Comparison of ENCODE assay signal across 1 cellular context in the genomic region with DNA sequence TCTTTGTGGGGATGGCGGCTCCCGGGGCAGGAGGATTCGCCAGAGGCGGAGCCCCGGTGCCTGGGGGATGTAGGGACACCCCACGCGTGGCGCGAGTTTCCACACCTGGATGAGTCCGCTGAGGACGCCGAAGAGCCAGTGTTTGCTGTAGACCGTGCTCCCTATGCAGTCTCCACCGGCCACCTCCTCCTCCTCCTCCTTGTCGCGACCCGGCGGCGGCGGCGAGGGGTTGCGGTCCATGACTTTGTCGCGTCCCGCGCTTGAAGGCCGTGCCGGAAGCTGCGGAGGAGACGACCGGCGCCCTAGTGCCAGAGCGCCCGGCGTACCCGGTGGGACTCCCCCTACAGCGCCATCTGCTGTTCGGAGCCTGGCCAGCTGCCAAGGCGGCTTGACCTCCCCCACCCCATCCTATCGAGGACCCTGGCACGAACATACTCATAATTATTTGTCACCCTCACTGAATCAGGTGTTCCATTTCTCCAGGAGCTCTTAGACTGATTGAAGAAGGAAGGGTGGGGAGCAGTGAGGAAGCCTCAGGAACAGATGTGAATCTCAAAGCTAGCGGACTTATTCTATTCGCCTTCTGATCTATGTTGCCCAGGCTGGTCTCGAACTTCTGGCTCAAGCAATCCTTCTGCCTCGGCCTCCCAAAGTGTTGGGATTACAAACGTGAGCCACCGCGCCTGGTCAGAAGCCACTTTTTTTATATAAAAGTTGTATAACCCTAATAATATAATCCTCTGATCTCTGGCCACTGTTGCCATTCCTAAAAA.
TF ChIP-seq lines count a peak whose summit lies in the region.

A gene with protein sequence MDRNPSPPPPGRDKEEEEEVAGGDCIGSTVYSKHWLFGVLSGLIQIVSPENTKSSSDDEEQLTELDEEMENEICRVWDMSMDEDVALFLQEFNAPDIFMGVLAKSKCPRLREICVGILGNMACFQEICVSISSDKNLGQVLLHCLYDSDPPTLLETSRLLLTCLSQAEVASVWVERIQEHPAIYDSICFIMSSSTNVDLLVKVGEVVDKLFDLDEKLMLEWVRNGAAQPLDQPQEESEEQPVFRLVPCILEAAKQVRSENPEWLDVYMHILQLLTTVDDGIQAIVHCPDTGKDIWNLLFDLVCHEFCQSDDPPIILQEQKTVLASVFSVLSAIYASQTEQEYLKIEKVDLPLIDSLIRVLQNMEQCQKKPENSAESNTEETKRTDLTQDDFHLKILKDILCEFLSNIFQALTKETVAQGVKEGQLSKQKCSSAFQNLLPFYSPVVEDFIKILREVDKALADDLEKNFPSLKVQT (minus strand): TSS at position 281 of the 773 bp plus-strand sequence. CDS start 41 bp downstream, at position 240.

TF ChIP-seq in K562, 482 proteins besides CTCF, POLR2A, EP300 and RAD21 (continued from another document):
- TF ChIP-seq, protein P1, sequence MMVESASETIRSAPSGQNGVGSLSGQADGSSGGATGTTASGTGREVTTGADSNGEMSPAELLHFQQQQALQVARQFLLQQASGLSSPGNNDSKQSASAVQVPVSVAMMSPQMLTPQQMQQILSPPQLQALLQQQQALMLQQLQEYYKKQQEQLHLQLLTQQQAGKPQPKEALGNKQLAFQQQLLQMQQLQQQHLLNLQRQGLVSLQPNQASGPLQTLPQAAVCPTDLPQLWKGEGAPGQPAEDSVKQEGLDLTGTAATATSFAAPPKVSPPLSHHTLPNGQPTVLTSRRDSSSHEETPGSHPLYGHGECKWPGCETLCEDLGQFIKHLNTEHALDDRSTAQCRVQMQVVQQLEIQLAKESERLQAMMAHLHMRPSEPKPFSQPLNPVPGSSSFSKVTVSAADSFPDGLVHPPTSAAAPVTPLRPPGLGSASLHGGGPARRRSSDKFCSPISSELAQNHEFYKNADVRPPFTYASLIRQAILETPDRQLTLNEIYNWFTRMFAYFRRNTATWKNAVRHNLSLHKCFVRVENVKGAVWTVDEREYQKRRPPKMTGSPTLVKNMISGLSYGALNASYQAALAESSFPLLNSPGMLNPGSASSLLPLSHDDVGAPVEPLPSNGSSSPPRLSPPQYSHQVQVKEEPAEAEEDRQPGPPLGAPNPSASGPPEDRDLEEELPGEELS (CRISPR knock-in tag; IDR thresholded peaks at IDR 0.05; ENCODE audit: borderline replicate concordance), result no peak
- TF ChIP-seq ZNF764 (CRISPR knock-in tag; IDR thresholded peaks at IDR 0.05; ENCODE audit: low read depth) (no peak), CSDE1 (IDR thresholded peaks at IDR 0.05) (no peak)
